ENCODE assay signal across 8 cellular contexts in genomic region chr22:23787600-23787896, GRCh38. TPM values are rescaled to one million over a fixed set of nuclear protein-coding genes. Genes with fewer than 3 reads are reported as not detected.
DNase-seq lines count a peak whose midpoint lies in the region; ATAC-seq, FAIRE-seq and TF ChIP-seq lines count a peak whose summit lies in the region.

No MANE protein-coding gene starts in this region.

- DNase-seq in A549 (ENCODE audit: low read depth in 1 of 2, low spot score in 1 of 2) (peak in 1 of 2 experiments; percentile 15), HepG2 (ENCODE audit: low spot score) (no peak), upper lobe of right lung (no peak), HK-2 (ENCODE audit: unreplicated experiment) (no peak), NCI-H2171 (lab: John Stamatoyannopoulos, UW) (no peak), AG20443 (ENCODE audit: low spot score) (no peak)
- no peak for DNase-seq in activated T-helper 2 cell treated with anti-CD3 and anti-CD28 coated beads, Interferon-gamma antibody, Interleukin-2, Interleukin-4, amounts not matched to agents 10 μg/mL and 5 μg/mL and 100 μg/mL, durations not matched to agents 14 hours and 24 hours and 36 hours (ENCODE audit: low spot score)

- peak; percentile 27 to 35; a peak in 4 of 6 replicates for ATAC-seq in A549
- ATAC-seq in GM21723 (IDR thresholded peaks at IDR 0.05; ENCODE audit: unreplicated experiment) = peak; percentile 11
- no peak for ATAC-seq in HepG2
- ATAC-seq in upper lobe of right lung = no peak

- H3K27ac ChIP-seq in A549 (peak overlapping the region; percentile 99 to 100), HepG2 (ENCODE audit: extremely low read length, insufficient read depth, low read length) (peak overlapping the region; percentile 99), upper lobe of right lung (peak overlapping the region; percentile 99)

- no peaks in the 10 kb centered on the region for H3K27me3 ChIP-seq in HepG2 (ENCODE audit: control insufficient read depth in 1 of 2, insufficient read depth in 2 of 2, low read length in 2 of 2)
- H3K27me3 ChIP-seq in upper lobe of right lung = no peaks in the 10 kb centered on the region

- no peak for TF ChIP-seq EP300 in A549 (IDR thresholded peaks at IDR 0.05)
- TF ChIP-seq EP300 in HepG2 (IDR thresholded peaks at IDR 0.05; ENCODE audit: low read depth in 2 of 2, low read length in 2 of 2) = no peak
- no peak for TF ChIP-seq EP300 in HepG2 (CRISPR knock-in tag; IDR thresholded peaks at IDR 0.05; ENCODE audit: borderline replicate concordance)

- TF ChIP-seq RAD21 in A549 (conservative IDR thresholded peaks at IDR 0.05 in 1 of 2, IDR thresholded peaks at IDR 0.05 in 1 of 2) (no peak), HepG2 (CRISPR knock-in tag; IDR thresholded peaks at IDR 0.05) (no peak)

- H3K9me3 ChIP-seq in A549 (no peaks in the 10 kb centered on the region), HepG2 (ENCODE audit: low read length) (no peaks in the 10 kb centered on the region), upper lobe of right lung (no peaks in the 10 kb centered on the region)

- H3K9me3 Mint-ChIP-seq in activated T-helper 2 cell treated with anti-CD3 and anti-CD28 coated beads, Interferon-gamma antibody, Interleukin-2, Interleukin-4, amounts not matched to agents 10 μg/mL and 5 μg/mL and 100 μg/mL, durations not matched to agents 14 hours and 24 hours and 36 hours = no peaks in the 10 kb centered on the region

- H3K4me1 Mint-ChIP-seq in activated T-helper 2 cell treated with anti-CD3 and anti-CD28 coated beads, Interferon-gamma antibody, Interleukin-2, Interleukin-4, amounts not matched to agents 10 μg/mL and 5 μg/mL and 100 μg/mL, durations not matched to agents 14 hours and 24 hours and 36 hours (ENCODE audit: low read depth) = peaks cover 26% of the 10 kb centered on the region

- BruUV-seq in HepG2 (replicated peaks; lab: Mats Ljungman, UMichigan) = no TSS peak

- H3K4me3 Mint-ChIP-seq in activated T-helper 2 cell treated with anti-CD3 and anti-CD28 coated beads, Interferon-gamma antibody, Interleukin-2, Interleukin-4, amounts not matched to agents 10 μg/mL and 5 μg/mL and 100 μg/mL, durations not matched to agents 14 hours and 24 hours and 36 hours (ENCODE audit: low read depth) = peak overlapping the region; percentile 89

- POLR2A ChIA-PET in A549 (lab: Yijun Ruan, JAX) = no interaction called here
- POLR2A ChIA-PET in HepG2 (lab: Yijun Ruan, JAX) = interaction anchor here (1.0 to 7.1 kb wide), 5 partner anchors 12 to 70 kb away, joined by 3 to 201 read pairs (median 10); partner anchors contain the start of genes CHCHD10, MMP11 and SLC2A11

- H4K20me1 ChIP-seq in HepG2 (ENCODE audit: insufficient read depth, low read length) = peaks cover 23% of the 10 kb centered on the region

- H3K9ac ChIP-seq in HepG2 (ENCODE audit: insufficient read depth, low read depth, low read length) = peak overlapping the region; percentile 99

- intact Hi-C loops in activated T-helper 2 cell treated with anti-CD3 and anti-CD28 coated beads, Interferon-gamma antibody, Interleukin-2, Interleukin-4, amounts not matched to agents 10 μg/mL and 5 μg/mL and 100 μg/mL, durations not matched to agents 14 hours and 24 hours and 36 hours (cut with micrococcal nuclease) = loop anchor here (2.0 to 5.0 kb wide), 4 partner anchors 19 to 107 kb away; partner anchors contain the start of genes DERL3 and MIF
- intact Hi-C loops in HepG2 (cut with micrococcal nuclease; ENCODE audit: unreplicated experiment) = loop anchor here (5.0 kb wide), 1 partner anchor 70 kb away; the partner anchor contains the start of gene SLC2A11
- intact Hi-C loops in upper lobe of right lung (cut with DNase I) = no loop called here

- no peak overlapping the region for H2AFZ ChIP-seq in HepG2 (ENCODE audit: low read length)

- in situ Hi-C loops in HepG2 (cut with HindIII; ENCODE audit: extremely low pct_ligation_motif_present, low pct_unique_long_range_greater_than_20kb) = no loop called here

- H3K27me3 Mint-ChIP-seq in activated T-helper 2 cell treated with anti-CD3 and anti-CD28 coated beads, Interferon-gamma antibody, Interleukin-2, Interleukin-4, amounts not matched to agents 10 μg/mL and 5 μg/mL and 100 μg/mL, durations not matched to agents 14 hours and 24 hours and 36 hours (ENCODE audit: low read depth) = no peaks in the 10 kb centered on the region

- peaks cover 49% of the 10 kb centered on the region for H3K79me2 ChIP-seq in HepG2 (ENCODE audit: insufficient read depth, low read length)

- peaks cover 15% of the 10 kb centered on the region for H3K36me3 Mint-ChIP-seq in activated T-helper 2 cell treated with anti-CD3 and anti-CD28 coated beads, Interferon-gamma antibody, Interleukin-2, Interleukin-4, amounts not matched to agents 10 μg/mL and 5 μg/mL and 100 μg/mL, durations not matched to agents 14 hours and 24 hours and 36 hours (ENCODE audit: low read depth)

- H3K27ac Mint-ChIP-seq in activated T-helper 2 cell treated with anti-CD3 and anti-CD28 coated beads, Interferon-gamma antibody, Interleukin-2, Interleukin-4, amounts not matched to agents 10 μg/mL and 5 μg/mL and 100 μg/mL, durations not matched to agents 14 hours and 24 hours and 36 hours = peak overlapping the region; percentile 85

- H3K4me2 ChIP-seq in A549 (peak overlapping the region; percentile 89), HepG2 (ENCODE audit: low read depth, low read length) (peak overlapping the region; percentile 99)

- TF ChIP-seq CTCF in A549 (IDR thresholded peaks at IDR 0.05) = no peak
- TF ChIP-seq CTCF in HepG2 (CRISPR knock-in tag; IDR thresholded peaks at IDR 0.05) = no peak; the same call in 1 of the 2 replicates
- TF ChIP-seq CTCF in upper lobe of right lung (IDR thresholded peaks at IDR 0.05) = no peak

- H3K36me3 ChIP-seq in HepG2 (replicated peaks in 1 of 2; ENCODE audit: control insufficient read depth in 1 of 2, insufficient read depth in 2 of 2, low read length in 2 of 2) (peaks cover 9 to 13% of the 10 kb centered on the region in 2 experiments; a peak in 4 of 5 replicates), upper lobe of right lung (peaks cover 10% of the 10 kb centered on the region)

- TF ChIP-seq POLR2A in A549 (IDR thresholded peaks at IDR 0.05; ENCODE audit: low read length) = no peak
- TF ChIP-seq POLR2A in HepG2 (IDR thresholded peaks at IDR 0.05; ENCODE audit: insufficient read depth in 1 of 2, low read depth in 2 of 2, low read length in 2 of 2) = no peak

- no peak for FAIRE-seq in A549 (lab: Jason Lieb, UNC)
- no peak for FAIRE-seq in HepG2 (lab: Jason Lieb, UNC)

- H3K4me1 ChIP-seq in A549 (peaks cover 28% of the 10 kb centered on the region), HepG2 (ENCODE audit: insufficient read depth, low read length) (peaks cover 65% of the 10 kb centered on the region), upper lobe of right lung (peaks cover 28% of the 10 kb centered on the region)

- 5% methylated on average over 3 of the region's 5 CpGs for WGBS in A549 (ENCODE audit: missing lambda C conversion rate)
- WGBS in HepG2 (ENCODE audit: low lambda C conversion rate) = 3% methylated on average over 5 of the region's 5 CpGs

- H3K4me3 ChIP-seq in A549 (peak overlapping the region; percentile 89), HepG2 (replicated peaks in 1 of 3; ENCODE audit: insufficient read depth in 1 of 3, low read depth in 2 of 3, low read length in 3 of 3) (peak overlapping the region; percentile 84 to 92 (median 90)), upper lobe of right lung (peak overlapping the region; percentile 94)

- CTCF ChIA-PET in A549 (lab: Yijun Ruan, JAX) (interaction anchor here (3.2 kb wide), 1 partner anchor 19 kb away, joined by 14 read pairs; the partner anchor contains the start of gene CHCHD10), HepG2 (lab: Yijun Ruan, JAX; ENCODE audit: low intra/inter-chr PET ratio, low total read pairs) (no interaction called here)

RNA-seq across cellular contexts. Expression of gene SMARCB1, which starts 0.8 kb away (rescaled TPM):
- 98.1 and 133 TPM in 2 replicates for polyA plus RNA-seq in A549 (2011; rRNA removed)
- 116 and 130 TPM in 2 replicates for polyA plus RNA-seq in A549 (2012; cell fraction: cytosol; rRNA removed)
- 79.3 and 88.2 TPM in 2 replicates for polyA plus RNA-seq in A549 (2012; cell fraction: nucleus; rRNA removed)
- 59.2 to 66.9 TPM (median 65.6 TPM) in 3 replicates for polyA plus RNA-seq in A549 (2017; fragmentation: RNase III; extraction: RNeasy Plus Mini Kit Qiagen cat#74134 plus additional on column Dnase treatment)
- polyA minus RNA-seq in A549 (2011; rRNA and poly(A)+ RNA removed) = 45.4 and 48.5 TPM in 2 replicates
- total RNA-seq in activated T-helper 2 cell treated with anti-CD3 and anti-CD28 coated beads, Interferon-gamma antibody, Interleukin-2, Interleukin-4, amounts not matched to agents 10 μg/mL and 5 μg/mL and 100 μg/mL, durations not matched to agents 14 hours and 24 hours and 36 hours = 94.1 and 96.4 TPM in 2 replicates
- 74.0 and 75.8 TPM in 2 replicates for total RNA-seq in HepG2 (2016; rRNA removed; fragmentation: Illumina TruSeq; extraction: Trizol)
- 49.5 and 56.5 TPM in 2 replicates for total RNA-seq in HepG2 (2016; cell fraction: cytosol; rRNA removed; fragmentation: Illumina TruSeq; extraction: Trizol; ENCODE audit: low read depth)
- total RNA-seq in HepG2 (2016; cell fraction: insoluble cytoplasmic fraction; rRNA removed; fragmentation: Illumina TruSeq; extraction: Trizol) = 57.1 and 69.6 TPM in 2 replicates
- total RNA-seq in HepG2 (2016; cell fraction: membrane; rRNA removed; fragmentation: Illumina TruSeq; extraction: Trizol) = 60.2 and 66.9 TPM in 2 replicates
- total RNA-seq in HepG2 (2016; cell fraction: nucleus; rRNA removed; fragmentation: Illumina TruSeq; extraction: Trizol) = 33.7 and 37.0 TPM in 2 replicates
- 150 and 166 TPM in 2 replicates for polyA plus RNA-seq in HepG2 (2011; rRNA removed)
- polyA plus RNA-seq in HepG2 (2011; cell fraction: cytosol; rRNA removed) = 110 and 129 TPM in 2 replicates
- polyA plus RNA-seq in HepG2 (2011; cell fraction: nucleus; rRNA removed) = 88.0 and 96.6 TPM in 2 replicates
- 99.4 and 113 TPM in 2 replicates for polyA plus RNA-seq in HepG2 (2012)
- 78.3 and 90.9 TPM in 2 replicates for polyA plus RNA-seq in HepG2 (2016; cell fraction: cytosol; fragmentation: Illumina TruSeq; extraction: Trizol; ENCODE audit: low read depth)
- polyA plus RNA-seq in HepG2 (2016; cell fraction: insoluble cytoplasmic fraction; fragmentation: Illumina TruSeq; extraction: Trizol; ENCODE audit: low read depth) = 127 and 143 TPM in 2 replicates
- polyA plus RNA-seq in HepG2 (2016; cell fraction: membrane; fragmentation: Illumina TruSeq; extraction: Trizol; ENCODE audit: low read depth) = 82.2 and 92.9 TPM in 2 replicates
- polyA plus RNA-seq in HepG2 (2016; cell fraction: nucleus; fragmentation: Illumina TruSeq; extraction: Trizol; ENCODE audit: insufficient read depth, low read depth) = 92.2 and 94.0 TPM in 2 replicates
- 77.2 and 97.6 TPM in 2 replicates for polyA minus RNA-seq in HepG2 (2011; rRNA and poly(A)+ RNA removed; ENCODE audit: low replicate concordance)
- polyA minus RNA-seq in HepG2 (2011; cell fraction: cytosol; rRNA and poly(A)+ RNA removed) = 35.3 and 48.0 TPM in 2 replicates
- polyA minus RNA-seq in HepG2 (2011; cell fraction: nucleus; rRNA and poly(A)+ RNA removed) = 55.2 and 55.9 TPM in 2 replicates
- total RNA-seq in upper lobe of right lung = 59.6 TPM

RNA-seq across cellular contexts. Expression of gene MMP11, which starts 14.9 kb away (rescaled TPM):
- polyA plus RNA-seq in A549 (2011; rRNA removed) = 0.36 and 0.61 TPM in 2 replicates
- 0.28 and 0.36 TPM in 2 replicates for polyA plus RNA-seq in A549 (2012; cell fraction: cytosol; rRNA removed)
- polyA plus RNA-seq in A549 (2012; cell fraction: nucleus; rRNA removed) = 0.47 and 0.58 TPM in 2 replicates
- 0.16 to 0.26 TPM (median 0.23 TPM) in 3 replicates for polyA plus RNA-seq in A549 (2017; fragmentation: RNase III; extraction: RNeasy Plus Mini Kit Qiagen cat#74134 plus additional on column Dnase treatment)
- polyA minus RNA-seq in A549 (2011; rRNA and poly(A)+ RNA removed) = 0.66 and 0.78 TPM in 2 replicates
- total RNA-seq in activated T-helper 2 cell treated with anti-CD3 and anti-CD28 coated beads, Interferon-gamma antibody, Interleukin-2, Interleukin-4, amounts not matched to agents 10 μg/mL and 5 μg/mL and 100 μg/mL, durations not matched to agents 14 hours and 24 hours and 36 hours = 0.87 and 1.0 TPM in 2 replicates
- 2.7 and 8.9 TPM in 2 replicates for total RNA-seq in HepG2 (2016; rRNA removed; fragmentation: Illumina TruSeq; extraction: Trizol)
- 1.8 and 2.5 TPM in 2 replicates for total RNA-seq in HepG2 (2016; cell fraction: cytosol; rRNA removed; fragmentation: Illumina TruSeq; extraction: Trizol; ENCODE audit: low read depth)
- total RNA-seq in HepG2 (2016; cell fraction: insoluble cytoplasmic fraction; rRNA removed; fragmentation: Illumina TruSeq; extraction: Trizol) = 2.3 and 8.4 TPM in 2 replicates
- total RNA-seq in HepG2 (2016; cell fraction: membrane; rRNA removed; fragmentation: Illumina TruSeq; extraction: Trizol) = 2.3 and 2.5 TPM in 2 replicates
- 8.4 and 12.1 TPM in 2 replicates for total RNA-seq in HepG2 (2016; cell fraction: nucleus; rRNA removed; fragmentation: Illumina TruSeq; extraction: Trizol)
- 28.6 and 88.6 TPM in 2 replicates for polyA plus RNA-seq in HepG2 (2011; rRNA removed)
- 28.4 and 53.0 TPM in 2 replicates for polyA plus RNA-seq in HepG2 (2011; cell fraction: cytosol; rRNA removed)
- polyA plus RNA-seq in HepG2 (2011; cell fraction: nucleus; rRNA removed) = 63.0 and 95.6 TPM in 2 replicates
- polyA plus RNA-seq in HepG2 (2012) = 39.9 and 70.8 TPM in 2 replicates
- 0.88 and 0.92 TPM in 2 replicates for polyA plus RNA-seq in HepG2 (2016; cell fraction: cytosol; fragmentation: Illumina TruSeq; extraction: Trizol; ENCODE audit: low read depth)
- polyA plus RNA-seq in HepG2 (2016; cell fraction: insoluble cytoplasmic fraction; fragmentation: Illumina TruSeq; extraction: Trizol; ENCODE audit: low read depth) = 3.0 and 3.5 TPM in 2 replicates
- polyA plus RNA-seq in HepG2 (2016; cell fraction: membrane; fragmentation: Illumina TruSeq; extraction: Trizol; ENCODE audit: low read depth) = 1.7 TPM in 2 replicates
- 13.9 and 17.6 TPM in 2 replicates for polyA plus RNA-seq in HepG2 (2016; cell fraction: nucleus; fragmentation: Illumina TruSeq; extraction: Trizol; ENCODE audit: insufficient read depth, low read depth)
- 28.7 TPM in 1 of 2 replicates, not detected in the other for polyA minus RNA-seq in HepG2 (2011; rRNA and poly(A)+ RNA removed; ENCODE audit: low replicate concordance)
- polyA minus RNA-seq in HepG2 (2011; cell fraction: cytosol; rRNA and poly(A)+ RNA removed) = 5.1 and 17.3 TPM in 2 replicates
- polyA minus RNA-seq in HepG2 (2011; cell fraction: nucleus; rRNA and poly(A)+ RNA removed) = 9.9 and 21.9 TPM in 2 replicates
- total RNA-seq in upper lobe of right lung = 1.9 TPM

RNA-seq across cellular contexts. Expression of gene CHCHD10, which starts 19.8 kb away (rescaled TPM):
- polyA plus RNA-seq in A549 (2011; rRNA removed) (33.0 and 59.4 TPM in 2 replicates), A549 (2017; fragmentation: RNase III; extraction: RNeasy Plus Mini Kit Qiagen cat#74134 plus additional on column Dnase treatment) (79.5 to 99.0 TPM (median 85.4 TPM) in 3 replicates), HepG2 (2011; rRNA removed) (37.0 and 60.2 TPM in 2 replicates)
- 143 and 149 TPM in 2 replicates for polyA plus RNA-seq in A549 (2012; cell fraction: cytosol; rRNA removed)
- polyA plus RNA-seq in A549 (2012; cell fraction: nucleus; rRNA removed) = 81.7 and 94.5 TPM in 2 replicates
- 88.9 and 141 TPM in 2 replicates for polyA minus RNA-seq in A549 (2011; rRNA and poly(A)+ RNA removed)
- total RNA-seq in activated T-helper 2 cell treated with anti-CD3 and anti-CD28 coated beads, Interferon-gamma antibody, Interleukin-2, Interleukin-4, amounts not matched to agents 10 μg/mL and 5 μg/mL and 100 μg/mL, durations not matched to agents 14 hours and 24 hours and 36 hours = 108 and 111 TPM in 2 replicates
- total RNA-seq in HepG2 (2016; rRNA removed; fragmentation: Illumina TruSeq; extraction: Trizol) (59.1 and 62.8 TPM in 2 replicates), upper lobe of right lung (102 TPM)
- total RNA-seq in HepG2 (2016; cell fraction: cytosol; rRNA removed; fragmentation: Illumina TruSeq; extraction: Trizol; ENCODE audit: low read depth) = 34.5 and 34.6 TPM in 2 replicates
- 56.2 and 62.6 TPM in 2 replicates for total RNA-seq in HepG2 (2016; cell fraction: insoluble cytoplasmic fraction; rRNA removed; fragmentation: Illumina TruSeq; extraction: Trizol)
- total RNA-seq in HepG2 (2016; cell fraction: membrane; rRNA removed; fragmentation: Illumina TruSeq; extraction: Trizol) = 61.2 and 64.2 TPM in 2 replicates
- 31.4 and 47.6 TPM in 2 replicates for total RNA-seq in HepG2 (2016; cell fraction: nucleus; rRNA removed; fragmentation: Illumina TruSeq; extraction: Trizol)
- polyA plus RNA-seq in HepG2 (2011; cell fraction: cytosol; rRNA removed) = 42.3 and 49.1 TPM in 2 replicates
- polyA plus RNA-seq in HepG2 (2011; cell fraction: nucleus; rRNA removed) = 45.9 and 96.4 TPM in 2 replicates
- polyA plus RNA-seq in HepG2 (2012) = 103 and 194 TPM in 2 replicates
- 73.1 and 74.3 TPM in 2 replicates for polyA plus RNA-seq in HepG2 (2016; cell fraction: cytosol; fragmentation: Illumina TruSeq; extraction: Trizol; ENCODE audit: low read depth)
- polyA plus RNA-seq in HepG2 (2016; cell fraction: insoluble cytoplasmic fraction; fragmentation: Illumina TruSeq; extraction: Trizol; ENCODE audit: low read depth) = 91.0 and 122 TPM in 2 replicates
- 101 and 107 TPM in 2 replicates for polyA plus RNA-seq in HepG2 (2016; cell fraction: membrane; fragmentation: Illumina TruSeq; extraction: Trizol; ENCODE audit: low read depth)
- polyA plus RNA-seq in HepG2 (2016; cell fraction: nucleus; fragmentation: Illumina TruSeq; extraction: Trizol; ENCODE audit: insufficient read depth, low read depth) = 107 and 123 TPM in 2 replicates
- polyA minus RNA-seq in HepG2 (2011; rRNA and poly(A)+ RNA removed; ENCODE audit: low replicate concordance) = 99.0 and 111 TPM in 2 replicates
- 44.8 and 90.8 TPM in 2 replicates for polyA minus RNA-seq in HepG2 (2011; cell fraction: cytosol; rRNA and poly(A)+ RNA removed)
- 4.2 and 14.9 TPM in 2 replicates for polyA minus RNA-seq in HepG2 (2011; cell fraction: nucleus; rRNA and poly(A)+ RNA removed)

RNA-seq across cellular contexts. Expression of gene C22orf15, which starts 24.8 kb away (rescaled TPM):
- polyA plus RNA-seq in A549 (2011; rRNA removed) (not detected in 2 replicates), A549 (2017; fragmentation: RNase III; extraction: RNeasy Plus Mini Kit Qiagen cat#74134 plus additional on column Dnase treatment) (not detected in 3 replicates), HepG2 (2011; rRNA removed) (0.07 TPM in 1 of 2 replicates, not detected in the other)
- not detected in 2 replicates for polyA plus RNA-seq in A549 (2012; cell fraction: cytosol; rRNA removed)
- not detected in 2 replicates for polyA plus RNA-seq in A549 (2012; cell fraction: nucleus; rRNA removed)
- not detected in 2 replicates for polyA minus RNA-seq in A549 (2011; rRNA and poly(A)+ RNA removed)
- 0.23 and 0.52 TPM in 2 replicates for total RNA-seq in activated T-helper 2 cell treated with anti-CD3 and anti-CD28 coated beads, Interferon-gamma antibody, Interleukin-2, Interleukin-4, amounts not matched to agents 10 μg/mL and 5 μg/mL and 100 μg/mL, durations not matched to agents 14 hours and 24 hours and 36 hours
- total RNA-seq in HepG2 (2016; rRNA removed; fragmentation: Illumina TruSeq; extraction: Trizol) (not detected in 2 replicates), upper lobe of right lung (not detected)
- total RNA-seq in HepG2 (2016; cell fraction: cytosol; rRNA removed; fragmentation: Illumina TruSeq; extraction: Trizol; ENCODE audit: low read depth) = not detected in 2 replicates
- not detected in 2 replicates for total RNA-seq in HepG2 (2016; cell fraction: insoluble cytoplasmic fraction; rRNA removed; fragmentation: Illumina TruSeq; extraction: Trizol)
- not detected in 2 replicates for total RNA-seq in HepG2 (2016; cell fraction: membrane; rRNA removed; fragmentation: Illumina TruSeq; extraction: Trizol)
- not detected in 2 replicates for total RNA-seq in HepG2 (2016; cell fraction: nucleus; rRNA removed; fragmentation: Illumina TruSeq; extraction: Trizol)
- polyA plus RNA-seq in HepG2 (2011; cell fraction: cytosol; rRNA removed) = not detected in 2 replicates
- not detected in 2 replicates for polyA plus RNA-seq in HepG2 (2011; cell fraction: nucleus; rRNA removed)
- polyA plus RNA-seq in HepG2 (2012) = 0.12 and 0.28 TPM in 2 replicates
- polyA plus RNA-seq in HepG2 (2016; cell fraction: cytosol; fragmentation: Illumina TruSeq; extraction: Trizol; ENCODE audit: low read depth) = not detected in 2 replicates
- not detected in 2 replicates for polyA plus RNA-seq in HepG2 (2016; cell fraction: insoluble cytoplasmic fraction; fragmentation: Illumina TruSeq; extraction: Trizol; ENCODE audit: low read depth)
- not detected in 2 replicates for polyA plus RNA-seq in HepG2 (2016; cell fraction: membrane; fragmentation: Illumina TruSeq; extraction: Trizol; ENCODE audit: low read depth)
- polyA plus RNA-seq in HepG2 (2016; cell fraction: nucleus; fragmentation: Illumina TruSeq; extraction: Trizol; ENCODE audit: insufficient read depth, low read depth) = not detected in 2 replicates
- 0.07 and 0.22 TPM in 2 replicates for polyA minus RNA-seq in HepG2 (2011; rRNA and poly(A)+ RNA removed; ENCODE audit: low replicate concordance)
- not detected in 2 replicates for polyA minus RNA-seq in HepG2 (2011; cell fraction: cytosol; rRNA and poly(A)+ RNA removed)
- polyA minus RNA-seq in HepG2 (2011; cell fraction: nucleus; rRNA and poly(A)+ RNA removed) = not detected in 2 replicates

RNA-seq across cellular contexts. Expression of gene VPREB3, which starts 33.3 kb away (rescaled TPM):
- 0.41 and 0.90 TPM in 2 replicates for polyA plus RNA-seq in A549 (2011; rRNA removed)
- 0.81 and 0.93 TPM in 2 replicates for polyA plus RNA-seq in A549 (2012; cell fraction: cytosol; rRNA removed)
- polyA plus RNA-seq in A549 (2012; cell fraction: nucleus; rRNA removed) = 0.59 and 1.0 TPM in 2 replicates
- 0.37 to 0.61 TPM (median 0.52 TPM) in 3 replicates for polyA plus RNA-seq in A549 (2017; fragmentation: RNase III; extraction: RNeasy Plus Mini Kit Qiagen cat#74134 plus additional on column Dnase treatment)
- 0.88 TPM in 1 of 2 replicates, not detected in the other for polyA minus RNA-seq in A549 (2011; rRNA and poly(A)+ RNA removed)
- 0.55 TPM in 1 of 2 replicates, not detected in the other for total RNA-seq in activated T-helper 2 cell treated with anti-CD3 and anti-CD28 coated beads, Interferon-gamma antibody, Interleukin-2, Interleukin-4, amounts not matched to agents 10 μg/mL and 5 μg/mL and 100 μg/mL, durations not matched to agents 14 hours and 24 hours and 36 hours
- not detected in 2 replicates for total RNA-seq in HepG2 (2016; rRNA removed; fragmentation: Illumina TruSeq; extraction: Trizol)
- not detected in 2 replicates for total RNA-seq in HepG2 (2016; cell fraction: cytosol; rRNA removed; fragmentation: Illumina TruSeq; extraction: Trizol; ENCODE audit: low read depth)
- not detected in 2 replicates for total RNA-seq in HepG2 (2016; cell fraction: insoluble cytoplasmic fraction; rRNA removed; fragmentation: Illumina TruSeq; extraction: Trizol)
- total RNA-seq in HepG2 (2016; cell fraction: membrane; rRNA removed; fragmentation: Illumina TruSeq; extraction: Trizol) = not detected in 2 replicates
- not detected in 2 replicates for total RNA-seq in HepG2 (2016; cell fraction: nucleus; rRNA removed; fragmentation: Illumina TruSeq; extraction: Trizol)
- polyA plus RNA-seq in HepG2 (2011; rRNA removed) = 0.22 and 0.35 TPM in 2 replicates
- 0.14 TPM in 1 of 2 replicates, not detected in the other for polyA plus RNA-seq in HepG2 (2011; cell fraction: cytosol; rRNA removed)
- polyA plus RNA-seq in HepG2 (2011; cell fraction: nucleus; rRNA removed) = 0.57 TPM in 1 of 2 replicates, not detected in the other
- 0.30 and 0.76 TPM in 2 replicates for polyA plus RNA-seq in HepG2 (2012)
- polyA plus RNA-seq in HepG2 (2016; cell fraction: cytosol; fragmentation: Illumina TruSeq; extraction: Trizol; ENCODE audit: low read depth) = not detected in 2 replicates
- not detected in 2 replicates for polyA plus RNA-seq in HepG2 (2016; cell fraction: insoluble cytoplasmic fraction; fragmentation: Illumina TruSeq; extraction: Trizol; ENCODE audit: low read depth)
- polyA plus RNA-seq in HepG2 (2016; cell fraction: membrane; fragmentation: Illumina TruSeq; extraction: Trizol; ENCODE audit: low read depth) = not detected in 2 replicates
- not detected in 2 replicates for polyA plus RNA-seq in HepG2 (2016; cell fraction: nucleus; fragmentation: Illumina TruSeq; extraction: Trizol; ENCODE audit: insufficient read depth, low read depth)
- 2.1 TPM in 2 replicates for polyA minus RNA-seq in HepG2 (2011; rRNA and poly(A)+ RNA removed; ENCODE audit: low replicate concordance)
- not detected in 2 replicates for polyA minus RNA-seq in HepG2 (2011; cell fraction: cytosol; rRNA and poly(A)+ RNA removed)
- polyA minus RNA-seq in HepG2 (2011; cell fraction: nucleus; rRNA and poly(A)+ RNA removed) = not detected in 2 replicates
- total RNA-seq in upper lobe of right lung = not detected

Comparison
In these comparisons a context has a peak if more than half of its experiments do, and no peak if none do; other contexts are left out.
1. ATAC-seq: peak in A549 (2 of 2) and GM21723 (single experiment); none in HepG2 (single experiment) and upper lobe of right lung (single experiment).
2. Of the 38 proteins assayed by ChIP-seq in both HepG2 and A549: peak only in HepG2: BHLHE40 and KDM5A; only in A549: none; in both: none; in neither: 36.
3. Peak in every context shown above with its lines, with median percentiles within 50 percentile points of each other: H3K27ac ChIP-seq and H3K4me3 ChIP-seq.